Comparison of ENCODE assay signal across 15 cellular contexts in the genomic region with DNA sequence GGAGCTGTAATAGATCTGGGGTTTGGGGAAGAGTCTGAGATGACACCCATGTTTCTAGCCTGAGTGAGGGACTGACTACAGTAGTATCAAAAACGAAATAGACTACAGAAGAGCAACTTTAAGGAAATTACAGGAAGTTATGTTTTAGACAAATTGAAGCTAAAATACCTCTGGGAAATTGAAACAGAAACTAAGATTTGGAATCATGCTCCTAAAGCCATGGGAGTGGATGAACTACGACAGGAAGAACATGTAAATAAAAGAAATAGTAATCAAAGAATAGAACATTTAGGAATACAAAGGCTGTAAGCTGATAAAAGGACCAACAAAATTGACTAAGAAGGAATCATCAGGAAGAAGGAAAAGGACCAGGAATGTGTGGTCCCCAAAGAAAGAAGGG.
A peak's percentile ranks its signal among the peaks of the same experiment; 100 is the strongest.
DNase-seq lines count a peak whose midpoint lies in the region; ATAC-seq and TF ChIP-seq lines count a peak whose summit lies in the region.
"Had no signal": no experiment of that assay in that cellular context is flagged by ENCODE, and none has a peak within 500 bp of the region (broad histone marks: within the 10 kb centered on the region; RNA-seq: fewer than 3 reads in every experiment).

No MANE protein-coding gene starts in this region.

- H3K36me3 ChIP-seq in psoas muscle (ENCODE audit: insufficient read depth in 1 of 2, low read depth in 1 of 2): no peaks in the 10 kb centered on the region

- H3K4me1 ChIP-seq in psoas muscle: no peaks in the 10 kb centered on the region

- H3K27me3 Mint-ChIP-seq in activated CD8-positive, alpha-beta memory T cell treated with anti-CD3 and anti-CD28 coated beads, Interleukin-2, amount 10 ng/mL, durations not matched to agents 7 days and 5 days: no peaks in the 10 kb centered on the region
- H3K27me3 Mint-ChIP-seq: activated CD4-positive, alpha-beta memory T cell treated with anti-CD3 and anti-CD28 coated beads, Interleukin-2, amount 10 ng/mL, durations not matched to agents 7 days and 5 days; progenitor cell of endocrine pancreas had no signal

- WGBS in psoas muscle, 3 donors: 56 to 65% (median 62%) methylated on average over 2 of the region's 2 CpGs

- DNase-seq in activated CD8-positive, alpha-beta memory T cell treated with anti-CD3 and anti-CD28 coated beads, Interleukin-2, amount 10 ng/mL, durations not matched to agents 7 days and 5 days: no peak
- DNase-seq in activated CD8-positive, alpha-beta memory T cell treated with anti-CD3 and anti-CD28 coated beads for 24 hours: no peak
- DNase-seq in RPMI7951 (ENCODE audit: low read depth) (peak; percentile 22), fibroblast of the aortic adventitia (ENCODE audit: low read depth) (peak; percentile 29), psoas muscle (no peak), NCI-H1105 treated with DMSO at 0.1 percent for 48 hours (lab: John Stamatoyannopoulos, UW) (no peak), superior temporal gyrus (ENCODE audit: extremely low spot score) (no peak)
- DNase-seq: activated CD4-positive, alpha-beta memory T cell treated with anti-CD3 and anti-CD28 coated beads, Interleukin-2, amount 10 ng/mL, durations not matched to agents 7 days and 5 days; NCI-H2107; PC-3; stimulated activated CD4-positive, alpha-beta T cell treated with anti-CD3 and anti-CD28 coated beads, Interleukin-12 subunit alpha, Interleukin-12 subunit beta, amount 100 ng/mL, for 4 hours; stimulated activated naive CD8-positive, alpha-beta T cell treated with anti-CD3 and anti-CD28 coated beads, Interleukin-15, Interleukin-2, amounts not matched to agents 100 U/mL and 50 U/mL, for 24 hours had no signal

- no peaks in the 10 kb centered on the region for H3K9me3 ChIP-seq in psoas muscle

- intact Hi-C loops in psoas muscle (cut with DNase I): no loop called here

- H3K4me3 Mint-ChIP-seq in activated CD8-positive, alpha-beta memory T cell treated with anti-CD3 and anti-CD28 coated beads, Interleukin-2, amount 10 ng/mL, durations not matched to agents 7 days and 5 days: no peak overlapping the region
- H3K4me3 Mint-ChIP-seq: activated CD4-positive, alpha-beta memory T cell treated with anti-CD3 and anti-CD28 coated beads, Interleukin-2, amount 10 ng/mL, durations not matched to agents 7 days and 5 days had no signal

- peaks cover 11% of the 10 kb centered on the region for H3K4me1 Mint-ChIP-seq in activated CD8-positive, alpha-beta memory T cell treated with anti-CD3 and anti-CD28 coated beads, Interleukin-2, amount 10 ng/mL, durations not matched to agents 7 days and 5 days

- H3K27me3 ChIP-seq in psoas muscle (ENCODE audit: insufficient read depth in 3 of 3, low read length in 2 of 3): no peaks in the 10 kb centered on the region

- H3K4me3 ChIP-seq in fibroblast of the aortic adventitia (ENCODE audit: low read depth, low read length) (no peak overlapping the region), psoas muscle (peak overlapping the region; percentile 20)

- peak overlapping the region; percentile 6 for H3K27ac Mint-ChIP-seq in activated CD8-positive, alpha-beta memory T cell treated with anti-CD3 and anti-CD28 coated beads, Interleukin-2, amount 10 ng/mL, durations not matched to agents 7 days and 5 days
- H3K27ac Mint-ChIP-seq: activated CD4-positive, alpha-beta memory T cell treated with anti-CD3 and anti-CD28 coated beads, Interleukin-2, amount 10 ng/mL, durations not matched to agents 7 days and 5 days; progenitor cell of endocrine pancreas had no signal

- H3K36me3 Mint-ChIP-seq in activated CD8-positive, alpha-beta memory T cell treated with anti-CD3 and anti-CD28 coated beads, Interleukin-2, amount 10 ng/mL, durations not matched to agents 7 days and 5 days: peaks cover 40% of the 10 kb centered on the region

- TF ChIP-seq CTCF in fibroblast of the aortic adventitia (IDR thresholded peaks at IDR 0.05; ENCODE audit: insufficient read depth, low read length) (no peak), psoas muscle (IDR thresholded peaks at IDR 0.05) (no peak)

- peaks cover 21% of the 10 kb centered on the region for H3K9me3 Mint-ChIP-seq in activated CD8-positive, alpha-beta memory T cell treated with anti-CD3 and anti-CD28 coated beads, Interleukin-2, amount 10 ng/mL, durations not matched to agents 7 days and 5 days (ENCODE audit: low read depth)

- H3K27ac ChIP-seq in psoas muscle: peak overlapping the region; percentile 19

- CTCF ChIA-PET in activated CD8-positive, alpha-beta memory T cell treated with anti-CD3 and anti-CD28 coated beads, Interleukin-2, amount 10 ng/mL, durations not matched to agents 7 days and 5 days (lab: Charles Lee): interaction anchor here (0.7 kb wide), 1 partner anchor 76 kb away, joined by 3 read pairs; no protein-coding TSS in a partner anchor

- ATAC-seq in activated CD8-positive, alpha-beta memory T cell treated with anti-CD3 and anti-CD28 coated beads, Interleukin-2, amount 10 ng/mL, durations not matched to agents 7 days and 5 days: no peak
- ATAC-seq in psoas muscle: no peak
- no peak for ATAC-seq in HG03378 (IDR thresholded peaks at IDR 0.05; ENCODE audit: unreplicated experiment)
- ATAC-seq: PC-3; SK-N-SH treated with all-trans-retinoic acid at 6 μM for 48 hours; stimulated activated naive CD8-positive, alpha-beta T cell treated with anti-CD3 and anti-CD28 coated beads, Interleukin-15, Interleukin-2, amounts not matched to agents 100 U/mL and 50 U/mL, for 24 hours had no signal

Comparison
In these comparisons a context has a peak if more than half of its experiments do, and no peak if none do; other contexts are left out.
1. DNase-seq: peak in RPMI7951 (single experiment) and fibroblast of the aortic adventitia (single experiment); none in activated CD8-positive, alpha-beta memory T cell treated with anti-CD3 and anti-CD28 coated beads, Interleukin-2, amount 10 ng/mL, durations not matched to agents 7 days and 5 days (single experiment), activated CD8-positive, alpha-beta memory T cell treated with anti-CD3 and anti-CD28 coated beads for 24 hours (single experiment), psoas muscle (0 of 2), NCI-H1105 treated with DMSO at 0.1 percent for 48 hours (single experiment) and superior temporal gyrus (single experiment).